ENCODE assay signal across 8 cellular contexts in genomic region chr1:54403808-54404261, GRCh38. TPM values are rescaled to one million over a fixed set of nuclear protein-coding genes. Genes with fewer than 3 reads are reported as not detected.
DNase-seq lines count a peak whose midpoint lies in the region; ATAC-seq, FAIRE-seq and TF ChIP-seq lines count a peak whose summit lies in the region.

No MANE protein-coding gene starts in this region.

- H3K9me3 ChIP-seq in CD4-positive, alpha-beta memory T cell (ENCODE audit: control insufficient read depth in 1 of 2, low read length in 2 of 2): no peaks in the 10 kb centered on the region

- peak overlapping the region; percentile 77 to 88 (median 82) for H3K27ac Mint-ChIP-seq in CD4-positive, alpha-beta memory T cell
- H3K27ac Mint-ChIP-seq in natural killer cell treated with Interleukin-12 subunit alpha and Interleukin-12 subunit beta and Interleukin-15 and Interleukin-18, amount 100 ng/mL, for 72 hours: peak overlapping the region; percentile 80 to 87

- POLR2A ChIA-PET in CD4-positive, alpha-beta memory T cell (lab: Charles Lee; ENCODE audit: partially characterized antibody): interaction anchor here (1.4 to 7.2 kb wide), 3 partner anchors 77 to 204 kb away, joined by 4 to 254 read pairs (median 7); partner anchors contain the start of genes CYB5RL and MRPL37

- intact Hi-C loops in CD4-positive, alpha-beta memory T cell (cut with micrococcal nuclease): no loop called here

- H3K9me3 Mint-ChIP-seq in CD4-positive, alpha-beta memory T cell: peaks cover 0 to 1% (median 0%) of the 10 kb centered on the region in 8 donors
- H3K9me3 Mint-ChIP-seq in natural killer cell treated with Interleukin-12 subunit alpha and Interleukin-12 subunit beta and Interleukin-15 and Interleukin-18, amount 100 ng/mL, for 72 hours: no peaks in the 10 kb centered on the region

- peaks cover 44 to 55% of the 10 kb centered on the region in 2 donors for H3K36me3 Mint-ChIP-seq in CD4-positive, alpha-beta memory T cell
- peaks cover 41% of the 10 kb centered on the region for H3K36me3 Mint-ChIP-seq in natural killer cell treated with Interleukin-12 subunit alpha and Interleukin-12 subunit beta and Interleukin-15 and Interleukin-18, amount 100 ng/mL, for 72 hours

- peaks cover 64% of the 10 kb centered on the region for H3K4me1 ChIP-seq in CD4-positive, alpha-beta memory T cell (ENCODE audit: insufficient read depth, low read length)

- peaks cover 0 to 1% of the 10 kb centered on the region in 2 donors for H3K27me3 Mint-ChIP-seq in CD4-positive, alpha-beta memory T cell
- no peaks in the 10 kb centered on the region for H3K27me3 Mint-ChIP-seq in natural killer cell treated with Interleukin-12 subunit alpha and Interleukin-12 subunit beta and Interleukin-15 and Interleukin-18, amount 100 ng/mL, for 72 hours

- FAIRE-seq in bronchial epithelial cell (lab: Jason Lieb, UNC): no peak

- CTCF ChIA-PET in CD4-positive, alpha-beta memory T cell (lab: Charles Lee; ENCODE audit: partially characterized antibody): interaction anchor here (1.6 to 4.9 kb wide), 2 partner anchors 84 to 95 kb away, joined by 5 to 36 read pairs; no protein-coding TSS in a partner anchor

- ATAC-seq in natural killer cell treated with Interleukin-12 subunit alpha and Interleukin-12 subunit beta and Interleukin-15 and Interleukin-18, amount 100 ng/mL, for 72 hours: peak in 1 of 2 donors; percentile 0
- ATAC-seq in HG02973 (IDR thresholded peaks at IDR 0.05; ENCODE audit: unreplicated experiment): no peak
- ATAC-seq in HG02884 (IDR thresholded peaks at IDR 0.05; ENCODE audit: unreplicated experiment): no peak

- H3K36me3 ChIP-seq in CD4-positive, alpha-beta memory T cell (ENCODE audit: insufficient read depth, low read length): peaks cover 28% of the 10 kb centered on the region
- peaks cover 3% of the 10 kb centered on the region for H3K36me3 ChIP-seq in bronchial epithelial cell (ENCODE audit: control insufficient read depth, insufficient read depth, low read length)

- H3K27ac ChIP-seq in CD4-positive, alpha-beta memory T cell (ENCODE audit: low read depth, low read length): no peak overlapping the region

- DNase-seq in CD4-positive, alpha-beta memory T cell: no peak
- DNase-seq in LHCN-M2 (ENCODE audit: low read depth) (peak; percentile 58), bronchial epithelial cell (ENCODE audit: low read depth) (peak; percentile 62), NCI-H446 (lab: John Stamatoyannopoulos, UW) (no peak), cerebellar cortex (ENCODE audit: low spot score) (no peak)
- no peak for DNase-seq in natural killer cell treated with Interleukin-12 subunit alpha and Interleukin-12 subunit beta and Interleukin-15 and Interleukin-18, amount 100 ng/mL, for 72 hours (ENCODE audit: low spot score)

- no peak for TF ChIP-seq CTCF in bronchial epithelial cell (IDR thresholded peaks at IDR 0.05; ENCODE audit: insufficient read depth, low read length, severe bottlenecking)

- peak overlapping the region in 1 of 2 donors; percentile 19 for H3K4me3 ChIP-seq in CD4-positive, alpha-beta memory T cell (ENCODE audit: low read length in 2 of 2)
- H3K4me3 ChIP-seq in bronchial epithelial cell (ENCODE audit: low read depth, low read length): no peak overlapping the region

- peaks cover 58 to 82% (median 68%) of the 10 kb centered on the region in 4 donors for H3K4me1 Mint-ChIP-seq in CD4-positive, alpha-beta memory T cell
- H3K4me1 Mint-ChIP-seq in natural killer cell treated with Interleukin-12 subunit alpha and Interleukin-12 subunit beta and Interleukin-15 and Interleukin-18, amount 100 ng/mL, for 72 hours (ENCODE audit: low read depth in 2 of 2): peaks cover 74 to 77% of the 10 kb centered on the region in 2 donors

- H3K27me3 ChIP-seq in CD4-positive, alpha-beta memory T cell (ENCODE audit: insufficient read depth, low read length): no peaks in the 10 kb centered on the region
- H3K27me3 ChIP-seq in bronchial epithelial cell (ENCODE audit: control insufficient read depth, insufficient read depth, low read length): no peaks in the 10 kb centered on the region

- peak overlapping the region; percentile 81 to 88 (median 86) for H3K4me3 Mint-ChIP-seq in CD4-positive, alpha-beta memory T cell
- peak overlapping the region; percentile 90 for H3K4me3 Mint-ChIP-seq in natural killer cell treated with Interleukin-12 subunit alpha and Interleukin-12 subunit beta and Interleukin-15 and Interleukin-18, amount 100 ng/mL, for 72 hours

RNA-seq across cellular contexts. Expression of gene SSBP3, which starts 2.4 kb away (rescaled TPM):
- 10 to 100 TPM; 67.6 to 87.6 TPM for total RNA-seq in CD4-positive, alpha-beta memory T cell
- polyA plus RNA-seq in CD4-positive, alpha-beta memory T cell: 10 to 100 TPM; 10.9 to 22.7 TPM
- total RNA-seq in LHCN-M2 (2014; rRNA removed) (19.2 and 20.8 TPM in 2 replicates), bronchial epithelial cell (3.5 and 3.7 TPM in 2 replicates)
- polyA plus RNA-seq in LHCN-M2 (2012): 20.1 TPM
- 10 to 100 TPM; 59.0 to 92.1 TPM for total RNA-seq in natural killer cell treated with Interleukin-12 subunit alpha and Interleukin-12 subunit beta and Interleukin-15 and Interleukin-18, amount 100 ng/mL, for 72 hours

Comparison
In these comparisons a context has a peak if more than half of its experiments do, and no peak if none do; other contexts are left out.
1. DNase-seq: peak in LHCN-M2 (single experiment) and bronchial epithelial cell (single experiment); none in CD4-positive, alpha-beta memory T cell (0 of 5), natural killer cell treated with Interleukin-12 subunit alpha and Interleukin-12 subunit beta and Interleukin-15 and Interleukin-18, amount 100 ng/mL, for 72 hours (single experiment), NCI-H446 (0 of 2) and cerebellar cortex (single experiment).